In the genomic region with DNA sequence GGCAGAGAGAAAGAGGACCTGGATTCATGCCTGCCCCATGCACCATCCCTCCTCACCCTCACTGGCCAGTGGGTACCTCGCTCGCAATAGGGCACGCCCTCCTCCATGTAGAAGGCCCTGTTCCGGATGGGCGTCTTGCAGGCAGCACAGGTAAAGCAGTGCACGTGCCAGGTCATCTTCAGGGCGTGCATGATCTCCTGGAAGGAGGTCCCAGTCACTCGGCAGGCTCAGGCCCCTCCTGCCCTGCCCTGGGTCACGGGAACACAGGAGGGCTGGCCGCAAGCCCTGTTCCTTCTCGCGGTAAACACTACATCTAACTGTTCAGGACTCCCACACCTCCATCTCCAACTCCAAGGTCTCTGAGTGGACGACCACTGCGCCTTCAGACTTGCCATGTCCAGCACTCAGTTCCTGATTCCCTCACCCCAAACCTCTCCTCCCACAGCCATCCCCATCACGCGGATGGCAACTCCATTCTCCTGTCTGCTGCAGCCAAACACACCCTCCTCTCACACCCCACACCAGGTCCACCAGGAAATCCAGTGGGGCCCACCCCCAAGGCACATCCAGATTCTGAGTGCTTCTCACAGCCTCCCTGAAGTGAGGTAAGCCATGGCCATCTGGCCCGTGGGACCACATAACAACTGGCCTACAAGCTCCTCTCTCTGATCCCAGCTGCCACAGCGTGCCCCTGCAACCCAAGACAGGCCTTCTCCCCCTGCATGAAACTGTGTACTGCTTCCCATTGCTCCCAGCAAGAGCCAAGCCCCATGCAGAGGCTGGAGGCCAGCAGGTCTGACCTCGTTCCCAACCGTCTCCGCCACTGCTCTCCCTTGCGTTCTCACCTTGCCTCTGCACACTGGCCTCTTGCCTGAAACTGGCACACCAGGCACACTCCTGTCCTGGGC, we compare ENCODE assay signal across 15 cellular contexts. TPM values are rescaled to one million over a fixed set of nuclear protein-coding genes. Genes with fewer than 3 reads are reported as not detected.
A peak's percentile ranks its signal among the peaks of the same experiment; 100 is the strongest.
DNase-seq lines count a peak whose midpoint lies in the region; ATAC-seq, FAIRE-seq and TF ChIP-seq lines count a peak whose summit lies in the region.
"Had no signal": no experiment of that assay in that cellular context is flagged by ENCODE, and none has a peak within 500 bp of the region (broad histone marks: within the 10 kb centered on the region; RNA-seq: fewer than 3 reads in every experiment).

No MANE protein-coding gene starts in this region.

- H3K36me3 ChIP-seq in H1 (ENCODE audit: control insufficient read depth in 2 of 4, insufficient read depth in 4 of 4, low read length in 3 of 4) = peaks cover 18 to 48% (median 30%) of the 10 kb centered on the region in 4 experiments

- no peak overlapping the region for H3K23ac ChIP-seq in H1 (ENCODE audit: insufficient read length)

- TF ChIP-seq EP300 in H1 (IDR thresholded peaks at IDR 0.05; ENCODE audit: borderline replicate concordance in 1 of 2, low read depth in 2 of 2, low read length in 2 of 2) = no peak

- H3K4me1 Mint-ChIP-seq in activated CD4-positive, alpha-beta T cell treated with anti-CD3 and anti-CD28 coated beads, Interleukin-2, amount 10 ng/mL, durations not matched to agents 24 days and 14 days = peaks cover 8% of the 10 kb centered on the region
- peaks cover 20% of the 10 kb centered on the region for H3K4me1 Mint-ChIP-seq in stimulated activated effector memory CD8-positive, alpha-beta T cell treated with anti-CD3 and anti-CD28 coated beads, Interleukin-12 subunit alpha, Interleukin-12 subunit beta, amount 100 ng/mL, for 72 hours

- no peak overlapping the region for H2BK15ac ChIP-seq in H1 (ENCODE audit: low read length)

- peak overlapping the region; percentile 10 for H3K27ac Mint-ChIP-seq in activated CD4-positive, alpha-beta T cell treated with anti-CD3 and anti-CD28 coated beads, Interleukin-2, amount 10 ng/mL, durations not matched to agents 24 days and 14 days
- H3K27ac Mint-ChIP-seq in stimulated activated effector memory CD8-positive, alpha-beta T cell treated with anti-CD3 and anti-CD28 coated beads, Interleukin-12 subunit alpha, Interleukin-12 subunit beta, amount 100 ng/mL, for 72 hours = peak overlapping the region; percentile 79

- H3K14ac ChIP-seq in H1 (ENCODE audit: insufficient read length) = no peak overlapping the region

- no peak overlapping the region for H3K4me3 Mint-ChIP-seq in activated CD4-positive, alpha-beta T cell treated with anti-CD3 and anti-CD28 coated beads, Interleukin-2, amount 10 ng/mL, durations not matched to agents 24 days and 14 days
- no peak overlapping the region for H3K4me3 Mint-ChIP-seq in stimulated activated effector memory CD8-positive, alpha-beta T cell treated with anti-CD3 and anti-CD28 coated beads, Interleukin-12 subunit alpha, Interleukin-12 subunit beta, amount 100 ng/mL, for 72 hours
- H3K4me3 Mint-ChIP-seq: activated naive CD4-positive, alpha-beta T cell treated with anti-CD3 and anti-CD28 coated beads, Interleukin-2, amount 10 ng/mL, durations not matched to agents 7 days and 5 days had no signal

- H3K79me1 ChIP-seq in H1 (ENCODE audit: low read depth, low read length) = peaks cover 4% of the 10 kb centered on the region; the same call in 1 of the 2 replicates

- no peak overlapping the region for H3K4ac ChIP-seq in H1 (replicated peaks; ENCODE audit: insufficient read length, low read depth, low read length)

- H2BK20ac ChIP-seq in H1 (ENCODE audit: low read length) = no peak overlapping the region

- no peak overlapping the region for H3K4me2 ChIP-seq in H1 (ENCODE audit: insufficient read depth in 1 of 2, low read depth in 2 of 2, low read length in 2 of 2)

- peak overlapping the region; percentile 80; the same call in 1 of the 2 replicates for H4K8ac ChIP-seq in H1 (ENCODE audit: extremely low read depth, insufficient read depth, low read length)

- no peaks in the 10 kb centered on the region for H3K79me2 ChIP-seq in H1 (ENCODE audit: control insufficient read depth in 1 of 2, insufficient read depth in 2 of 2, low read length in 2 of 2)

- H3K27me3 ChIP-seq in H1 (replicated peaks in 1 of 4; ENCODE audit: control insufficient read depth in 3 of 4, extremely low read depth in 1 of 4, insufficient read depth in 3 of 4, low read length in 3 of 4) = no peaks in the 10 kb centered on the region
- H3K27me3 ChIP-seq: dorsolateral prefrontal cortex, heart left ventricle had no signal

- no peaks in the 10 kb centered on the region for H3K9me3 ChIP-seq in H1 (ENCODE audit: insufficient read depth in 2 of 2, low read depth in 1 of 2, low read length in 1 of 2)
- H3K9me3 ChIP-seq: heart left ventricle had no signal

- H3K23me2 ChIP-seq in H1 (ENCODE audit: low read depth, low read length) = no peaks in the 10 kb centered on the region

- no peak overlapping the region for H4K5ac ChIP-seq in H1 (ENCODE audit: insufficient read length, low read depth, low read length)

- no peak overlapping the region for H3K56ac ChIP-seq in H1 (replicated peaks; ENCODE audit: insufficient read length, low read depth, low read length)

- peak in 1 of 2 experiments; percentile 76; a peak in 2 of 3 replicates for TF ChIP-seq POLR2A in H1 (IDR thresholded peaks at IDR 0.05; ENCODE audit: control extremely low read depth in 1 of 2, low read depth in 2 of 2, low read length in 2 of 2)

- peak overlapping the region; percentile 40 for H4K91ac ChIP-seq in H1 (replicated peaks; ENCODE audit: insufficient read length, low read length)

- no peak overlapping the region; the same call in 1 of the 2 replicates for H3K18ac ChIP-seq in H1 (ENCODE audit: extremely low read depth, low read length)

- H2BK12ac ChIP-seq in H1 (ENCODE audit: low read depth, low read length) = no peak overlapping the region

- peaks cover 18% of the 10 kb centered on the region for H3K36me3 Mint-ChIP-seq in activated CD4-positive, alpha-beta T cell treated with anti-CD3 and anti-CD28 coated beads, Interleukin-2, amount 10 ng/mL, durations not matched to agents 24 days and 14 days (ENCODE audit: low read depth)
- H3K36me3 Mint-ChIP-seq in stimulated activated effector memory CD8-positive, alpha-beta T cell treated with anti-CD3 and anti-CD28 coated beads, Interleukin-12 subunit alpha, Interleukin-12 subunit beta, amount 100 ng/mL, for 72 hours = peaks cover 62% of the 10 kb centered on the region

- intact Hi-C loops in activated CD4-positive, alpha-beta T cell treated with anti-CD3 and anti-CD28 coated beads, Interleukin-2, amount 10 ng/mL, durations not matched to agents 24 days and 14 days (cut with micrococcal nuclease) = no loop called here
- intact Hi-C loops in cardiac septum (cut with DNase I) = no loop called here

- H2AK5ac ChIP-seq in H1 (ENCODE audit: low read depth, low read length) = no peak overlapping the region

- CTCF ChIA-PET in H1 (lab: Charles Lee; ENCODE audit: partially characterized antibody) = interaction anchor here (0.9 to 12.7 kb wide), 4 partner anchors 8 to 23 kb away, joined by 5 to 306 read pairs (median 84); a partner anchor contains a TSS

- H2AFZ ChIP-seq in H1 (ENCODE audit: low read length) = no peak overlapping the region

- no peak for DNase-seq in activated CD4-positive, alpha-beta T cell treated with anti-CD3 and anti-CD28 coated beads, Interleukin-2, amount 10 ng/mL, durations not matched to agents 24 days and 14 days
- no peak for DNase-seq in activated CD4-positive, alpha-beta T cell treated with anti-CD3 and anti-CD28 coated beads for 1 hour
- DNase-seq in H1 (ENCODE audit: low read depth in 1 of 2, low spot score in 2 of 2) (no peak), cardiac septum (ENCODE audit: low spot score) (no peak)
- no peak for DNase-seq in stimulated activated effector memory CD8-positive, alpha-beta T cell treated with anti-CD3 and anti-CD28 coated beads, Interleukin-12 subunit alpha, Interleukin-12 subunit beta, amount 100 ng/mL, for 72 hours (ENCODE audit: low spot score in 2 of 2)
- DNase-seq: activated CD4-positive, alpha-beta T cell treated with anti-CD3 and anti-CD28 coated beads, Interleukin-2, amount 50 U/mL, for 1 hour; activated naive CD4-positive, alpha-beta T cell treated with anti-CD3 and anti-CD28 coated beads, Interleukin-2, amount 10 ng/mL, durations not matched to agents 7 days and 5 days; DMS153; dorsolateral prefrontal cortex; NCI-H446; SIG-M5 had no signal

- TF ChIP-seq CTCF in H1 (IDR thresholded peaks at IDR 0.05; ENCODE audit: control extremely low read depth in 1 of 3, insufficient read depth in 1 of 3, low read depth in 1 of 3, low read length in 3 of 3) = no peak

- POLR2A ChIA-PET in H1 (lab: Charles Lee; ENCODE audit: partially characterized antibody) = interaction anchor here (1.1 to 67.5 kb wide), 3 partner anchors 4 to 29 kb away, joined by 3 to 3349 read pairs (median 3349); a partner anchor contains a TSS

- no peak for FAIRE-seq in H1 (lab: Jason Lieb, UNC)
- FAIRE-seq: A204.1 had no signal

- 88% methylated on average over 22 of the region's 22 CpGs; no CpG with 5 or more reads in 1 of the 2 experiments for WGBS in H1 (ENCODE audit: extremely low coverage in 1 of 2, insufficient coverage in 1 of 2, insufficient read length in 1 of 2, insufficient replicate concordance in 2 of 2, low coverage in 1 of 2, low lambda C conversion rate in 2 of 2, missing lambda C conversion rate in 1 of 2), 2 experiments

- peak; percentile 3 for ATAC-seq in stimulated activated effector memory CD8-positive, alpha-beta T cell treated with anti-CD3 and anti-CD28 coated beads, Interleukin-12 subunit alpha, Interleukin-12 subunit beta, amount 100 ng/mL, for 72 hours
- ATAC-seq in HG03457 (IDR thresholded peaks at IDR 0.05; ENCODE audit: unreplicated experiment) = no peak

- no peak overlapping the region; the same call in 1 of the 2 replicates for H2BK5ac ChIP-seq in H1 (ENCODE audit: low read depth, low read length)

- no peak for TF ChIP-seq RAD21 in H1 (IDR thresholded peaks at IDR 0.05 in 1 of 2, conservative IDR thresholded peaks at IDR 0.05 in 1 of 2; ENCODE audit: low read depth in 2 of 2, low read length in 2 of 2)

- H3K4me1 ChIP-seq in H1 (replicated peaks in 1 of 4; ENCODE audit: control insufficient read depth in 3 of 4, insufficient read depth in 4 of 4, low read length in 3 of 4) = no peaks in the 10 kb centered on the region

- no peak overlapping the region for H2BK120ac ChIP-seq in H1 (replicated peaks; ENCODE audit: low read depth, low read length)

- peaks cover 5 to 11% of the 10 kb centered on the region in 2 experiments for H4K20me1 ChIP-seq in H1 (replicated peaks in 1 of 2; ENCODE audit: control insufficient read depth in 1 of 2, insufficient read depth in 2 of 2, low read length in 2 of 2)

- H3K9ac ChIP-seq in H1 (replicated peaks in 1 of 4; ENCODE audit: extremely low read depth in 1 of 4, low read depth in 3 of 4, low read length in 3 of 4) = no peak overlapping the region; a peak in 1 of 7 replicates

- no peaks in the 10 kb centered on the region for H3K9me3 Mint-ChIP-seq in activated CD4-positive, alpha-beta T cell treated with anti-CD3 and anti-CD28 coated beads, Interleukin-2, amount 10 ng/mL, durations not matched to agents 24 days and 14 days
- H3K9me3 Mint-ChIP-seq in stimulated activated effector memory CD8-positive, alpha-beta T cell treated with anti-CD3 and anti-CD28 coated beads, Interleukin-12 subunit alpha, Interleukin-12 subunit beta, amount 100 ng/mL, for 72 hours = no peaks in the 10 kb centered on the region
- H3K9me3 Mint-ChIP-seq: activated naive CD4-positive, alpha-beta T cell treated with anti-CD3 and anti-CD28 coated beads, Interleukin-2, amount 10 ng/mL, durations not matched to agents 7 days and 5 days had no signal

- no peak overlapping the region for H3K4me3 ChIP-seq in H1 (ENCODE audit: extremely low read depth in 1 of 4, insufficient read depth in 2 of 4, low read depth in 3 of 4, low read length in 4 of 4)
- H3K4me3 ChIP-seq: dorsolateral prefrontal cortex, heart left ventricle, lung had no signal

- no peaks in the 10 kb centered on the region for H3K27me3 Mint-ChIP-seq in activated CD4-positive, alpha-beta T cell treated with anti-CD3 and anti-CD28 coated beads, Interleukin-2, amount 10 ng/mL, durations not matched to agents 24 days and 14 days
- H3K27me3 Mint-ChIP-seq: activated naive CD4-positive, alpha-beta T cell treated with anti-CD3 and anti-CD28 coated beads, Interleukin-2, amount 10 ng/mL, durations not matched to agents 7 days and 5 days had no signal

- peak overlapping the region; percentile 15; the same call in 1 of the 2 replicates for H3K27ac ChIP-seq in H1 (ENCODE audit: low read depth, low read length)
- H3K27ac ChIP-seq: dorsolateral prefrontal cortex had no signal

RNA-seq across cellular contexts. Expression of a gene that starts 10.8 kb away (rescaled TPM):
- total RNA-seq in activated CD4-positive, alpha-beta T cell treated with anti-CD3 and anti-CD28 coated beads, Interleukin-2, amount 10 ng/mL, durations not matched to agents 24 days and 14 days = 22.0 and 23.5 TPM in 2 replicates
- 325 and 333 TPM in 2 replicates for total RNA-seq in H1 (2021; fragmentation: NEBNext Ultra II Directional; extraction: Animal tissue kit (Norgen Biotek cat#: 25700))
- polyA plus RNA-seq in H1 (2011; rRNA removed) = 168 and 250 TPM in 2 replicates
- polyA plus RNA-seq in H1 (2011; cell fraction: cytosol; rRNA removed) = 212 TPM
- 1,074 TPM for polyA plus RNA-seq in H1 (2011; cell fraction: nucleus; rRNA removed)
- 188 to 314 TPM (median 284 TPM) in 4 replicates for polyA plus RNA-seq in H1 (2012, experiment 1 of 2)
- polyA plus RNA-seq in H1 (2012, experiment 2 of 2) = 241 TPM
- polyA plus RNA-seq in H1 (2013, experiment 1 of 2) = 332 TPM
- 350 TPM for polyA plus RNA-seq in H1 (2013, experiment 2 of 2)
- 120 and 154 TPM in 2 replicates for polyA minus RNA-seq in H1 (2011; rRNA and poly(A)+ RNA removed)
- 133 TPM for polyA minus RNA-seq in H1 (2011; cell fraction: cytosol; rRNA and poly(A)+ RNA removed)
- polyA minus RNA-seq in H1 (2011; cell fraction: nucleus; rRNA and poly(A)+ RNA removed) = 288 TPM
- total RNA-seq in cardiac septum = 27.5 TPM

RNA-seq across cellular contexts. Expression of a gene that starts 13.2 kb away (rescaled TPM):
- total RNA-seq in activated CD4-positive, alpha-beta T cell treated with anti-CD3 and anti-CD28 coated beads, Interleukin-2, amount 10 ng/mL, durations not matched to agents 24 days and 14 days = 64.9 and 65.3 TPM in 2 replicates
- total RNA-seq in H1 (2021; fragmentation: NEBNext Ultra II Directional; extraction: Animal tissue kit (Norgen Biotek cat#: 25700)) = 86.7 and 94.2 TPM in 2 replicates
- polyA plus RNA-seq in H1 (2011; rRNA removed) = 67.3 and 118 TPM in 2 replicates
- 69.8 TPM for polyA plus RNA-seq in H1 (2011; cell fraction: cytosol; rRNA removed)
- 396 TPM for polyA plus RNA-seq in H1 (2011; cell fraction: nucleus; rRNA removed)
- polyA plus RNA-seq in H1 (2012, experiment 1 of 2) = 66.9 to 114 TPM (median 104 TPM) in 4 replicates
- polyA plus RNA-seq in H1 (2012, experiment 2 of 2) = 72.7 TPM
- 55.8 TPM for polyA plus RNA-seq in H1 (2013, experiment 1 of 2)
- 54.4 TPM for polyA plus RNA-seq in H1 (2013, experiment 2 of 2)
- 22.3 and 28.0 TPM in 2 replicates for polyA minus RNA-seq in H1 (2011; rRNA and poly(A)+ RNA removed)
- polyA minus RNA-seq in H1 (2011; cell fraction: cytosol; rRNA and poly(A)+ RNA removed) = 53.7 TPM
- 149 TPM for polyA minus RNA-seq in H1 (2011; cell fraction: nucleus; rRNA and poly(A)+ RNA removed)
- total RNA-seq in cardiac septum = 133 TPM

RNA-seq across cellular contexts. Expression of a gene that starts 25.4 kb away (rescaled TPM):
- total RNA-seq in activated CD4-positive, alpha-beta T cell treated with anti-CD3 and anti-CD28 coated beads, Interleukin-2, amount 10 ng/mL, durations not matched to agents 24 days and 14 days = 4.5 and 5.2 TPM in 2 replicates
- total RNA-seq in H1 (2021; fragmentation: NEBNext Ultra II Directional; extraction: Animal tissue kit (Norgen Biotek cat#: 25700)) = 6.4 and 8.6 TPM in 2 replicates
- polyA plus RNA-seq in H1 (2011; rRNA removed) = 4.2 and 6.3 TPM in 2 replicates
- polyA plus RNA-seq in H1 (2011; cell fraction: cytosol; rRNA removed) = 4.7 TPM
- polyA plus RNA-seq in H1 (2011; cell fraction: nucleus; rRNA removed) = 28.3 TPM
- 5.7 to 10.5 TPM (median 6.6 TPM) in 4 replicates for polyA plus RNA-seq in H1 (2012, experiment 1 of 2)
- polyA plus RNA-seq in H1 (2012, experiment 2 of 2) = 3.0 TPM
- 5.7 TPM for polyA plus RNA-seq in H1 (2013, experiment 1 of 2)
- 5.5 TPM for polyA plus RNA-seq in H1 (2013, experiment 2 of 2)
- polyA minus RNA-seq in H1 (2011; rRNA and poly(A)+ RNA removed) = 1.3 and 3.3 TPM in 2 replicates
- 0.73 TPM for polyA minus RNA-seq in H1 (2011; cell fraction: cytosol; rRNA and poly(A)+ RNA removed)
- polyA minus RNA-seq in H1 (2011; cell fraction: nucleus; rRNA and poly(A)+ RNA removed) = 7.3 TPM
- 4.7 TPM for total RNA-seq in cardiac septum

RNA-seq across cellular contexts. Expression of a gene that starts 32.5 kb away (rescaled TPM):
- 157 and 172 TPM in 2 replicates for total RNA-seq in activated CD4-positive, alpha-beta T cell treated with anti-CD3 and anti-CD28 coated beads, Interleukin-2, amount 10 ng/mL, durations not matched to agents 24 days and 14 days
- total RNA-seq in H1 (2021; fragmentation: NEBNext Ultra II Directional; extraction: Animal tissue kit (Norgen Biotek cat#: 25700)) = 101 and 102 TPM in 2 replicates
- polyA plus RNA-seq in H1 (2011; rRNA removed) = 135 and 187 TPM in 2 replicates
- 198 TPM for polyA plus RNA-seq in H1 (2011; cell fraction: cytosol; rRNA removed)
- 361 TPM for polyA plus RNA-seq in H1 (2011; cell fraction: nucleus; rRNA removed)
- 72.1 to 148 TPM (median 142 TPM) in 4 replicates for polyA plus RNA-seq in H1 (2012, experiment 1 of 2)
- polyA plus RNA-seq in H1 (2012, experiment 2 of 2) = 81.7 TPM
- 72.4 TPM for polyA plus RNA-seq in H1 (2013, experiment 1 of 2)
- polyA plus RNA-seq in H1 (2013, experiment 2 of 2) = 70.9 TPM
- 105 and 106 TPM in 2 replicates for polyA minus RNA-seq in H1 (2011; rRNA and poly(A)+ RNA removed)
- 142 TPM for polyA minus RNA-seq in H1 (2011; cell fraction: cytosol; rRNA and poly(A)+ RNA removed)
- 80.9 TPM for polyA minus RNA-seq in H1 (2011; cell fraction: nucleus; rRNA and poly(A)+ RNA removed)
- 37.9 TPM for total RNA-seq in cardiac septum

RNA-seq across cellular contexts. Expression of a gene that starts 37.6 kb away (rescaled TPM):
- total RNA-seq in activated CD4-positive, alpha-beta T cell treated with anti-CD3 and anti-CD28 coated beads, Interleukin-2, amount 10 ng/mL, durations not matched to agents 24 days and 14 days = 13.6 TPM in 2 replicates
- 8.0 and 8.6 TPM in 2 replicates for total RNA-seq in H1 (2021; fragmentation: NEBNext Ultra II Directional; extraction: Animal tissue kit (Norgen Biotek cat#: 25700))
- polyA plus RNA-seq in H1 (2011; rRNA removed) = 11.8 and 23.1 TPM in 2 replicates
- polyA plus RNA-seq in H1 (2011; cell fraction: cytosol; rRNA removed) = 11.7 TPM
- 12.5 TPM for polyA plus RNA-seq in H1 (2011; cell fraction: nucleus; rRNA removed)
- polyA plus RNA-seq in H1 (2012, experiment 1 of 2) = 0.79 to 4.9 TPM (median 4.9 TPM) in 4 replicates
- polyA plus RNA-seq in H1 (2012, experiment 2 of 2) = 2.8 TPM
- polyA plus RNA-seq in H1 (2013, experiment 1 of 2) = 5.2 TPM
- 4.9 TPM for polyA plus RNA-seq in H1 (2013, experiment 2 of 2)
- 0.12 and 0.13 TPM in 2 replicates for polyA minus RNA-seq in H1 (2011; rRNA and poly(A)+ RNA removed)
- 5.2 TPM for polyA minus RNA-seq in H1 (2011; cell fraction: cytosol; rRNA and poly(A)+ RNA removed)
- polyA minus RNA-seq in H1 (2011; cell fraction: nucleus; rRNA and poly(A)+ RNA removed) = 7.5 TPM
- 5.1 TPM for total RNA-seq in cardiac septum

Comparison
In these comparisons a context has a peak if more than half of its experiments do, and no peak if none do; other contexts are left out.
1. RNA of a gene that starts 10.8 kb away (total RNA-seq): 325 to 333 TPM in H1; 27.5 TPM in cardiac septum (single experiment) and 22.0 to 23.5 TPM in activated CD4-positive, alpha-beta T cell treated with anti-CD3 and anti-CD28 coated beads, Interleukin-2, amount 10 ng/mL, durations not matched to agents 24 days and 14 days; every median in the first group is over 10 times any median in the second.